In the genomic region with DNA sequence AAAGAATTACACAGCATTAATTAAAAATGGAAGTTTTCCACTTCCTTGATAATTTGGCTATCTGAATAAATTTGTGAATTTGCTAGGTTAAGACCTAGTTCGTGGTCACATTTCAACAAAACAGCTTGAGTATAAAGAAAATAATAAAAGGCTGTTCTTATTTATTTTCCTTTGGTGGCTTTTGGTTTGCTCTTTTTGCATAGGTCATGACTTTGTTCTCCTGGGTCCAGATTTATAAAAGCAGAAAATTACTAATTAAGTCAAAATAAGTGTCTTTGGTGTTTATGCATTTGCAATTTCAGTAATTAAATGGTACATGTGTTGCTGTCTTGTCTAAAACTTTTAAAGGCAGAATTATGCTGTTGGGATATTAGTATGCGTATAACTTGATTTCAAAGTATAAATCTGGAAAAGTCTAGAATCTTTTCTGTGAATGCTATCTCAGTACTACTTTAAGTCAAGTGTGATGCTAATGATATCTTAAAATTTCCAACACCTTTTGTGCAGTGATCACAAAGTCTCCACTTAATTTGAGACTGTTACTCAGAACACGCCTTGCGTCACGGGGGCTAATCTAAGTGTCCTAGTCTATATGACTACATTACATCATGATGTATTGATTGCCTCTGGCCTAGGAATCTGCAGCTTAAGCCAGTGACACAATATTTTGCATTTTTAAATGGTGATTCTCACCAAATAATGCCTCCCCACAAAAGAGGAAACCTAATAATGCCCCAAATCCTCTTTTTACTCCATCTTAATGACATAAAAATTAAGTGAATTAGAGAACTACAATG, we compare ENCODE assay signal across 9 cellular contexts. TPM values are rescaled to one million over a fixed set of nuclear protein-coding genes. Genes with fewer than 3 reads are reported as not detected.
A peak's percentile ranks its signal among the peaks of the same experiment; 100 is the strongest.
DNase-seq lines count a peak whose midpoint lies in the region; ATAC-seq, FAIRE-seq and TF ChIP-seq lines count a peak whose summit lies in the region.
"Had no signal": no experiment of that assay in that cellular context is flagged by ENCODE, and none has a peak within 500 bp of the region (broad histone marks: within the 10 kb centered on the region; RNA-seq: fewer than 3 reads in every experiment).

No MANE protein-coding gene starts in this region.

- peak overlapping the region; percentile 70 for H3K4me2 ChIP-seq in keratinocyte (ENCODE audit: control insufficient read depth, extremely low read depth, insufficient read depth, low read depth, low read length)

- intact Hi-C loops in tibial artery (cut with DNase I; ENCODE audit: low total_unique reads) = loop anchor here (5.0 kb wide), 1 partner anchor 139 kb away; a partner anchor contains a TSS

- no peak overlapping the region for H2AFZ ChIP-seq in keratinocyte (ENCODE audit: control insufficient read depth, low read length)

- H3K4me1 Mint-ChIP-seq in activated T-cell treated with anti-CD3 and anti-CD28 coated beads, Interleukin-2, amount 50 U/mL, for 72 hours (ENCODE audit: low read depth) = peaks cover 56% of the 10 kb centered on the region

- H3K27ac Mint-ChIP-seq in activated T-cell treated with anti-CD3 and anti-CD28 coated beads, Interleukin-2, amount 50 U/mL, for 72 hours = peak overlapping the region; percentile 100

- H3K27me3 ChIP-seq in keratinocyte (ENCODE audit: control insufficient read depth, extremely low read depth, insufficient read depth, low read length) (no peaks in the 10 kb centered on the region), tibial artery (no peaks in the 10 kb centered on the region)

- no peak for TF ChIP-seq CTCF in keratinocyte (optimal IDR thresholded peaks at IDR 0.05 in 1 of 3, IDR thresholded peaks at IDR 0.05 in 1 of 3, conservative IDR thresholded peaks at IDR 0.05 in 1 of 3; ENCODE audit: extremely low read depth in 1 of 3, insufficient read depth in 2 of 3, low read length in 3 of 3)
- TF ChIP-seq CTCF in tibial artery (IDR thresholded peaks at IDR 0.05) = no peak

- H3K9me3 ChIP-seq in keratinocyte (ENCODE audit: control insufficient read depth, low read depth, low read length) (no peaks in the 10 kb centered on the region), tibial artery (no peaks in the 10 kb centered on the region)

- H3K27me3 Mint-ChIP-seq in activated T-cell treated with anti-CD3 and anti-CD28 coated beads, Interleukin-2, amount 50 U/mL, for 72 hours (ENCODE audit: low read depth) = no peaks in the 10 kb centered on the region

- ATAC-seq in activated T-cell treated with anti-CD3 and anti-CD28 coated beads, Interleukin-2, amount 50 U/mL, for 72 hours (replicated peaks in 1 of 2) = peak in 1 of 2 donors; percentile 14
- ATAC-seq in HG02588 (IDR thresholded peaks at IDR 0.05; ENCODE audit: unreplicated experiment) = no peak

- peaks cover 70% of the 10 kb centered on the region for H3K79me2 ChIP-seq in keratinocyte (ENCODE audit: control insufficient read depth, insufficient read depth, low read length)

- H3K27ac ChIP-seq in keratinocyte (ENCODE audit: control insufficient read depth, insufficient read depth, low read length) = peak overlapping the region; percentile 79
- H3K27ac ChIP-seq in tibial artery = peak overlapping the region; percentile 100

- FAIRE-seq in keratinocyte (lab: Jason Lieb, UNC) = no peak
- FAIRE-seq: colon had no signal

- H4K20me1 ChIP-seq in keratinocyte (ENCODE audit: control insufficient read depth, extremely low read depth, insufficient read depth, low read length) = peaks cover 16% of the 10 kb centered on the region

- DNase-seq in stimulated activated CD4-positive, alpha-beta T cell treated with anti-CD3 and anti-CD28 coated beads, Interleukin-15, amount 100 ng/mL, for 24 hours = peak; percentile 72
- no peak for DNase-seq in stimulated activated CD4-positive, alpha-beta T cell treated with anti-CD3 and anti-CD28 coated beads, Interleukin-12 subunit alpha, Interleukin-12 subunit beta, amount 100 ng/mL, for 4 hours
- DNase-seq in activated T-cell treated with anti-CD3 and anti-CD28 coated beads, Interleukin-2, amount 50 U/mL, for 72 hours = peak; percentile 65 to 66
- no peak for DNase-seq in keratinocyte (ENCODE audit: low read depth, low spot score)
- DNase-seq in tibial artery = no peak
- DNase-seq in ureter (ENCODE audit: low spot score) = no peak
- DNase-seq in NCI-H226 = no peak

- H3K36me3 Mint-ChIP-seq in activated T-cell treated with anti-CD3 and anti-CD28 coated beads, Interleukin-2, amount 50 U/mL, for 72 hours (ENCODE audit: insufficient read depth in 2 of 2) = peaks cover 13 to 20% of the 10 kb centered on the region in 2 donors

- peak overlapping the region; percentile 82 for H3K9ac ChIP-seq in keratinocyte (ENCODE audit: control insufficient read depth, extremely low read depth, insufficient read depth, low read length)

- H3K4me3 ChIP-seq in keratinocyte (ENCODE audit: control insufficient read depth in 2 of 3, extremely low read depth in 1 of 3, insufficient read depth in 2 of 3, low read depth in 1 of 3, low read length in 3 of 3) (peak overlapping the region; percentile 78 to 87 (median 85)), tibial artery (peak overlapping the region; percentile 91 to 97)

- H3K36me3 ChIP-seq in keratinocyte (ENCODE audit: control insufficient read depth in 2 of 2, extremely low read depth in 1 of 2, insufficient read depth in 2 of 2, low read length in 2 of 2) = peaks cover 3 to 9% of the 10 kb centered on the region in 2 experiments
- peaks cover 0 to 1% (median 0%) of the 10 kb centered on the region in 3 donors for H3K36me3 ChIP-seq in tibial artery

- H3K9me3 Mint-ChIP-seq in activated T-cell treated with anti-CD3 and anti-CD28 coated beads, Interleukin-2, amount 50 U/mL, for 72 hours = no peaks in the 10 kb centered on the region

- H3K4me3 Mint-ChIP-seq in activated T-cell treated with anti-CD3 and anti-CD28 coated beads, Interleukin-2, amount 50 U/mL, for 72 hours = peak overlapping the region; percentile 97 to 100

- H3K9me1 ChIP-seq in keratinocyte (ENCODE audit: control insufficient read depth, extremely low read depth, insufficient read depth, low read length) = no peaks in the 10 kb centered on the region

- H3K4me1 ChIP-seq in keratinocyte (ENCODE audit: control insufficient read depth, extremely low read depth, insufficient read depth, low read length) = peaks cover 20% of the 10 kb centered on the region
- peaks cover 0 to 61% (median 49%) of the 10 kb centered on the region in 4 donors for H3K4me1 ChIP-seq in tibial artery

- dilution Hi-C loops in keratinocyte (cut with MboI; ENCODE audit: extremely low pct_ligation_motif_present, low sequenced_read_pairs) = no loop called here

RNA-seq across cellular contexts. Expression of a gene that starts 41.0 kb away (rescaled TPM):
- 100 to 1,000 TPM; 781 to 820 TPM for total RNA-seq in activated T-cell treated with anti-CD3 and anti-CD28 coated beads, Interleukin-2, amount 50 U/mL, for 72 hours
- 521 to 1,373 TPM (median 560 TPM) in 3 replicates for polyA plus RNA-seq in keratinocyte
- polyA plus RNA-seq in keratinocyte (2011; ENCODE audit: low read depth) = 345 TPM
- polyA plus RNA-seq in keratinocyte (2011; cell fraction: cytosol; rRNA removed) = 1,324 and 1,529 TPM in 2 replicates
- polyA plus RNA-seq in keratinocyte (2011; cell fraction: nucleus; rRNA removed) = 473 and 571 TPM in 2 replicates
- polyA plus RNA-seq in keratinocyte (2012; ENCODE audit: low replicate concordance) = 763 and 836 TPM in 2 replicates
- 1,008 to 2,459 TPM (median 1,365 TPM) in 3 replicates for polyA minus RNA-seq in keratinocyte
- polyA minus RNA-seq in keratinocyte (2011; cell fraction: cytosol; rRNA and poly(A)+ RNA removed) = 759 TPM
- polyA minus RNA-seq in keratinocyte (2011; cell fraction: nucleus; rRNA and poly(A)+ RNA removed) = 166 and 235 TPM in 2 replicates
- 940 TPM for total RNA-seq in ureter

RNA-seq across cellular contexts. Expression of a gene that starts 42.9 kb away (rescaled TPM):
- 1 to 10 TPM; 2.3 to 2.5 TPM for total RNA-seq in activated T-cell treated with anti-CD3 and anti-CD28 coated beads, Interleukin-2, amount 50 U/mL, for 72 hours
- 0.25 to 0.37 TPM (median 0.31 TPM) in 3 replicates for polyA plus RNA-seq in keratinocyte
- polyA plus RNA-seq in keratinocyte (2011; ENCODE audit: low read depth) = 0.89 TPM
- 0.25 and 0.27 TPM in 2 replicates for polyA plus RNA-seq in keratinocyte (2011; cell fraction: cytosol; rRNA removed)
- 0.24 and 0.32 TPM in 2 replicates for polyA plus RNA-seq in keratinocyte (2011; cell fraction: nucleus; rRNA removed)
- 0.16 TPM in 1 of 2 replicates, not detected in the other for polyA plus RNA-seq in keratinocyte (2012; ENCODE audit: low replicate concordance)
- 0.13 to 0.40 TPM in 2 of 3 replicates, not detected in the other for polyA minus RNA-seq in keratinocyte
- not detected for polyA minus RNA-seq in keratinocyte (2011; cell fraction: cytosol; rRNA and poly(A)+ RNA removed)
- polyA minus RNA-seq in keratinocyte (2011; cell fraction: nucleus; rRNA and poly(A)+ RNA removed) = 0.32 and 0.62 TPM in 2 replicates
- 2.4 TPM for total RNA-seq in ureter

Comparison
In these comparisons a context has a peak if more than half of its experiments do, and no peak if none do; other contexts are left out.
1. DNase-seq: peak in stimulated activated CD4-positive, alpha-beta T cell treated with anti-CD3 and anti-CD28 coated beads, Interleukin-15, amount 100 ng/mL, for 24 hours (single experiment) and activated T-cell treated with anti-CD3 and anti-CD28 coated beads, Interleukin-2, amount 50 U/mL, for 72 hours (2 of 2); none in stimulated activated CD4-positive, alpha-beta T cell treated with anti-CD3 and anti-CD28 coated beads, Interleukin-12 subunit alpha, Interleukin-12 subunit beta, amount 100 ng/mL, for 4 hours (single experiment), keratinocyte (single experiment), tibial artery (0 of 2), ureter (single experiment) and NCI-H226 (single experiment).